17 cellular contexts compared by ENCODE assay signal in the genomic region with DNA sequence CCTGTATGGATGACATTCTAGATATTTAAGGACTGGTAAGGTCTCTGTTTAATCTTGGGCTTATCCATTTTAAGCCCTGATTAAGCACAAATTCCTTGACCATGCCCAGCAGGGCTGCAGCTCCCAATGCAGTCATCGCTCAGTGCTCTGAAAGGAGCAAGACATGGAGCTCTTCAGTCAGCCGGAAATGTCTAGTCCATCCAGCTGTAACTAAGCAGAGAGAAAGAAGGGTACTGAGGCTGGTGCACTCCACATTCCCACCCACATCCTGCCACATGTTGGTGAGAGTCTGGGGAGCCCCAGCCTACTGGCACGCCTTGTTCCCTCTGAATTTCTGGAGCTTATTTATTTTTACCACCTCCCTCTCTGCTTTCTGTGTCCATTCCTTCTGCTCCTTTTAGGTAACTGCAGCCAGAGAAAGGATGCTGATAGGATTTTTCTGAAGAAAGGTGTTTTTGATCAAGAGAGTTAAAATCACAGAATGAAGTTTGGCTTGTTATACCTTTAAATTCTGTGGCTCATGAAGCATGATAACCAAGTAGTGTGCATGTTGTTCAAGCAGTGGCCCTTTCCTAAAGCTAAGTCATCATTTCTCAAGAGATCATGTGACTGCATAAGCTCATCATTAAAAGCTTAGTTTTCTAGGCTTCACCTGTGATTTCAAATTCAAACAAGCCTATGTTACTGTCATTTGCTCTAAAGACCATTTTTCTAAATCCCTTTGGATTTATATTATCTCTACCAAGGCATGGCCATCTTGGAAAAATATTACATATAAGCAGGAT.
DNase-seq lines count a peak whose midpoint lies in the region; ATAC-seq and TF ChIP-seq lines count a peak whose summit lies in the region.
"Had no signal": no experiment of that assay in that cellular context is flagged by ENCODE, and none has a peak within 500 bp of the region (broad histone marks: within the 10 kb centered on the region; RNA-seq: fewer than 3 reads in every experiment).

No MANE protein-coding gene starts in this region.

- DNase-seq in DMS53 (lab: John Stamatoyannopoulos, UW) (peak; percentile 33), DMS53 treated with DMSO at 0.1 percent for 48 hours (lab: John Stamatoyannopoulos, UW; ENCODE audit: unreplicated experiment) (no peak), RWPE2 (ENCODE audit: low spot score) (no peak), foreskin keratinocyte (peak in 1 of 2 donors; percentile 37), HEK293T (ENCODE audit: extremely low spot score) (no peak), NCI-H2029 treated with DMSO at 0.1 percent for 48 hours (lab: John Stamatoyannopoulos, UW) (no peak), NCI-H2029 (lab: John Stamatoyannopoulos, UW) (no peak)
- DNase-seq in stimulated activated naive CD8-positive, alpha-beta T cell treated with anti-CD3 and anti-CD28 coated beads, Interleukin-15, amount 100 ng/mL, for 72 hours, result no peak
- DNase-seq: activated CD4-positive, alpha-beta memory T cell treated with anti-CD3 and anti-CD28 coated beads, Interleukin-2, amount 10 ng/mL, durations not matched to agents 7 days and 5 days; activated effector memory CD4-positive, alpha-beta T cell treated with anti-CD3 and anti-CD28 coated beads, Interleukin-2, amount 50 U/mL, for 16 hours; Caco-2; heart right ventricle; T-helper 9 cell had no signal

- H3K27me3 ChIP-seq in RWPE2 (ENCODE audit: insufficient read depth, poor library complexity, severe bottlenecking) (no peaks in the 10 kb centered on the region), foreskin keratinocyte (no peaks in the 10 kb centered on the region)
- H3K27me3 ChIP-seq: heart right ventricle had no signal

- H3K4me1 ChIP-seq in RWPE2 (ENCODE audit: insufficient read depth, poor library complexity, severe bottlenecking), result peaks cover 14% of the 10 kb centered on the region
- H3K4me1 ChIP-seq in foreskin keratinocyte, result peaks cover 9% of the 10 kb centered on the region
- H3K4me1 ChIP-seq: Caco-2 had no signal

- no peak overlapping the region for H3K4me3 Mint-ChIP-seq in stimulated activated naive CD8-positive, alpha-beta T cell treated with anti-CD3 and anti-CD28 coated beads, Interleukin-15, amount 100 ng/mL, for 72 hours
- H3K4me3 Mint-ChIP-seq: activated CD4-positive, alpha-beta memory T cell treated with anti-CD3 and anti-CD28 coated beads, Interleukin-2, amount 10 ng/mL, durations not matched to agents 7 days and 5 days; central memory CD8-positive, alpha-beta T cell; neural crest cell had no signal

- no peak overlapping the region for H3K27ac Mint-ChIP-seq in stimulated activated naive CD8-positive, alpha-beta T cell treated with anti-CD3 and anti-CD28 coated beads, Interleukin-15, amount 100 ng/mL, for 72 hours
- H3K27ac Mint-ChIP-seq: activated CD4-positive, alpha-beta memory T cell treated with anti-CD3 and anti-CD28 coated beads, Interleukin-2, amount 10 ng/mL, durations not matched to agents 7 days and 5 days had no signal

- TF ChIP-seq CTCF in RWPE2 (IDR thresholded peaks at IDR 0.05; ENCODE audit: poor library complexity, severe bottlenecking) (no peak), foreskin keratinocyte (conservative IDR thresholded peaks at IDR 0.05) (no peak)

- no peaks in the 10 kb centered on the region for H3K9me3 ChIP-seq in RWPE2 (ENCODE audit: severe bottlenecking)
- H3K9me3 ChIP-seq: heart right ventricle had no signal

- H3K27me3 Mint-ChIP-seq in stimulated activated naive CD8-positive, alpha-beta T cell treated with anti-CD3 and anti-CD28 coated beads, Interleukin-15, amount 100 ng/mL, for 72 hours, result no peaks in the 10 kb centered on the region
- H3K27me3 Mint-ChIP-seq: activated CD4-positive, alpha-beta memory T cell treated with anti-CD3 and anti-CD28 coated beads, Interleukin-2, amount 10 ng/mL, durations not matched to agents 7 days and 5 days; central memory CD8-positive, alpha-beta T cell had no signal

- H3K27ac ChIP-seq in RWPE2 (ENCODE audit: poor library complexity, severe bottlenecking), result peak overlapping the region; percentile 43
- peak overlapping the region; percentile 29 for H3K27ac ChIP-seq in foreskin keratinocyte
- H3K27ac ChIP-seq: 22Rv1, heart right ventricle, RWPE1 had no signal

- POLR2A ChIA-PET in HEK293T (lab: Yijun Ruan, JAX), result interaction anchor here (0.5 to 1.0 kb wide), 2 partner anchors 74 to 229 kb away, joined by 3 read pairs; a partner anchor contains a TSS

- H3K4me1 Mint-ChIP-seq in stimulated activated naive CD8-positive, alpha-beta T cell treated with anti-CD3 and anti-CD28 coated beads, Interleukin-15, amount 100 ng/mL, for 72 hours, result peaks cover 23% of the 10 kb centered on the region

- no peak overlapping the region for H3K4me3 ChIP-seq in RWPE2 (ENCODE audit: severe bottlenecking)
- H3K4me3 ChIP-seq: heart right ventricle had no signal

- no peaks in the 10 kb centered on the region for H3K36me3 ChIP-seq in RWPE2 (ENCODE audit: low read depth)
- H3K36me3 ChIP-seq: heart right ventricle had no signal

- CTCF ChIA-PET in HEK293T (lab: Yijun Ruan, JAX), result interaction anchor here (0.8 kb wide), 1 partner anchor 59 kb away, joined by 4 read pairs; no protein-coding TSS in a partner anchor

- ATAC-seq in RWPE2 (ENCODE audit: low read depth) (peak; percentile 7; the same call in 1 of the 3 replicates), foreskin keratinocyte (peak; percentile 36)
- peak; percentile 62 for ATAC-seq in stimulated activated naive CD8-positive, alpha-beta T cell treated with anti-CD3 and anti-CD28 coated beads, Interleukin-15, amount 100 ng/mL, for 72 hours

- H3K9me3 Mint-ChIP-seq in stimulated activated naive CD8-positive, alpha-beta T cell treated with anti-CD3 and anti-CD28 coated beads, Interleukin-15, amount 100 ng/mL, for 72 hours, result no peaks in the 10 kb centered on the region
- H3K9me3 Mint-ChIP-seq: activated CD4-positive, alpha-beta memory T cell treated with anti-CD3 and anti-CD28 coated beads, Interleukin-2, amount 10 ng/mL, durations not matched to agents 7 days and 5 days; central memory CD8-positive, alpha-beta T cell; neural crest cell had no signal

TF ChIP-seq in HEK293T, 16 proteins besides CTCF, POLR2A, EP300 and RAD21:
- TF ChIP-seq, protein P1, sequence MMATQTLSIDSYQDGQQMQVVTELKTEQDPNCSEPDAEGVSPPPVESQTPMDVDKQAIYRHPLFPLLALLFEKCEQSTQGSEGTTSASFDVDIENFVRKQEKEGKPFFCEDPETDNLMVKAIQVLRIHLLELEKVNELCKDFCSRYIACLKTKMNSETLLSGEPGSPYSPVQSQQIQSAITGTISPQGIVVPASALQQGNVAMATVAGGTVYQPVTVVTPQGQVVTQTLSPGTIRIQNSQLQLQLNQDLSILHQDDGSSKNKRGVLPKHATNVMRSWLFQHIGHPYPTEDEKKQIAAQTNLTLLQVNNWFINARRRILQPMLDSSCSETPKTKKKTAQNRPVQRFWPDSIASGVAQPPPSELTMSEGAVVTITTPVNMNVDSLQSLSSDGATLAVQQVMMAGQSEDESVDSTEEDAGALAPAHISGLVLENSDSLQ (IDR thresholded peaks at IDR 0.05), result no peak
- TF ChIP-seq BHLHE40 (IDR thresholded peaks at IDR 0.05; ENCODE audit: borderline replicate concordance) (no peak), NFRKB (IDR thresholded peaks at IDR 0.05) (no peak), ZNF384 (IDR thresholded peaks at IDR 0.05) (no peak), L3MBTL2 (conservative IDR thresholded peaks at IDR 0.05) (no peak), TARDBP (IDR thresholded peaks at IDR 0.05) (no peak)

Comparison
In these comparisons a context has a peak if more than half of its experiments do, and no peak if none do; other contexts are left out.
1. ATAC-seq: peak in every context shown above with its lines; median percentile 62 in stimulated activated naive CD8-positive, alpha-beta T cell treated with anti-CD3 and anti-CD28 coated beads, Interleukin-15, amount 100 ng/mL, for 72 hours; 36 in foreskin keratinocyte; 7 in RWPE2.